1 cellular context compared by ENCODE assay signal in the genomic region with DNA sequence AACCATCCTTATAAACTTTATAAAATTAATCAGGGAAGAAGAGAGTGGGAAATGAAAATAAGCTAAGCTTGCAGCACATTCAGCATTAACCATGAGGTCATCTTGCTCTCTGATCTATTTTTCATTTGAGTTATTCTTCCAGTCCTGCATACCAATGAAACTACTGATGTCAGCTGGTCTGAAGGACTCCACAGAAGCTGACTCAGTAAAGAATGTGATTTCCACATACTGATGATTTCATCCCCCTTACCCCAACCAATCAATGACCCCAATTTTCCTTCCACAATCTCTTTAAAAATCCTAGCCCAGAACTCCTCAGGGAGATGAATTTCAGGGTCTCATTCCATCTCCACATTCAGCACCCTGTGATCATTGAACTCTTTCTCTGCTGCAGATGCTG.
TF ChIP-seq lines count a peak whose summit lies in the region.

No MANE protein-coding gene starts in this region.

TF ChIP-seq in HepG2, 621 proteins besides CTCF, POLR2A, EP300 and RAD21 (continued from another document):
- TF ChIP-seq, protein P1, sequence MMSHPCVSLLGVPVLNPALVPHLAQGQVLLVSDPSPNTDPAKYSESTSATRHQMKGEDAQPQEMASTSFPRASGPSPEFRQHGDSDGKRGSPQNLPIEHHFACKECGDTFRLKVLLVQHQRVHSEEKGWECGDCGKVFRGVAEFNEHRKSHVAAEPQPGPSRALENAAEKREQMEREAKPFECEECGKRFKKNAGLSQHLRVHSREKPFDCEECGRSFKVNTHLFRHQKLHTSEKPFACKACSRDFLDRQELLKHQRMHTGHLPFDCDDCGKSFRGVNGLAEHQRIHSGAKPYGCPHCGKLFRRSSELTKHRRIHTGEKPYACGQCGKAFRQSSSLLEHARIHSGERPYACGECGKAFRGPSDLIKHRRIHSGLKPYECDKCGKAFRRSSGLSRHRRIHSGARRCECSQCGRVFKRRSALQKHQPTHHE (CRISPR knock-in tag; IDR thresholded peaks at IDR 0.05; ENCODE audit: borderline replicate concordance), result no peak
